19 cellular contexts compared by ENCODE assay signal in the genomic region with DNA sequence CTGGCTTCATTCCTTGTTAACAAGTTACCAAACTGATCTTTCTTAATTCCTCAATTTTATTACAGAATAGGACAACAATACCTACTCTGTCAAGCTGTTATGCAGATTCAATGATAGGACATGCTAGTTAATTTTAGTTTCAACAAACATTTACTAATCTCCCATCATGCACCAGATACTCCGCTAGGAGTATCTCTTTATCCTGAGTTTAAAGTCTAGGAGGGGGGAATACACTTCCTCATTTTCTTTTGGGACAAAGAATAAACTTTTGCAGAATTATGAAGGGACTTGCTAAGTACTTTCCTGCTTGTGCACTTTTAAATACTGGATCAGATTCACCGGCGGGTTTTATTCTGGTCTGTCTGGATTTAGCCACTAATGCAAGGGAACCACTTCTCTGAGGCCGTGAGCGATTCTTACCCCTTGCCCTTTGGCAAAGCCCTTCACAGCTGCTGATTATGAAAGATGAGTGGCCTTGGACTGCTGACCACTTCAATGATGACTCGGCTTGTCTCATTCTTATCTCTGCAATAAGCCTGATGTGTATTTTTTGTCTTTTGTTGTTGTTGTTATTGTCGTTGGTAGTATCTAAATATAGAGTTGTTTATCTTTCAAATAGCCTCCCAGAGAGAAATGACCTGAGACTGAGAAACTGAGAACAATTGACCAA.
"Had no signal": no experiment of that assay in that cellular context is flagged by ENCODE, and none has a peak within 500 bp of the region (broad histone marks: within the 10 kb centered on the region; RNA-seq: fewer than 3 reads in every experiment).

No MANE protein-coding gene starts in this region.

- H3K4me3 Mint-ChIP-seq: activated naive CD8-positive, alpha-beta T cell treated with anti-CD3 and anti-CD28 coated beads for 36 hours; activated T-helper 1 cell treated with anti-CD3 and anti-CD28 coated beads, Interleukin-12 subunit alpha, Interleukin-12 subunit beta, Interleukin-2, Interleukin-4 antibody, amounts not matched to agents 30 ng/mL and 10 ng/mL and 1 ng/mL, durations not matched to agents 14 hours and 24 hours and 36 hours; dendritic cell treated with granulocyte-macrophage colony-stimulating factor and Interleukin-4, amounts not matched to agents 40 ng/mL and 50 ng/mL, for 4 days; natural killer cell treated with Interleukin-12 subunit alpha and Interleukin-12 subunit beta and Interleukin-15 and Interleukin-18, amount 100 ng/mL, for 72 hours; stimulated activated naive CD8-positive, alpha-beta T cell treated with anti-CD3 and anti-CD28 coated beads, Interleukin-15, amount 100 ng/mL, for 72 hours had no signal

- H3K27ac ChIP-seq: ascending aorta, gastroesophageal sphincter, heart right ventricle, left lung, right atrium auricular region, testis, upper lobe of right lung had no signal

- H3K4me1 Mint-ChIP-seq: activated naive CD8-positive, alpha-beta T cell treated with anti-CD3 and anti-CD28 coated beads for 36 hours; stimulated activated naive CD8-positive, alpha-beta T cell treated with anti-CD3 and anti-CD28 coated beads, Interleukin-15, amount 100 ng/mL, for 72 hours had no signal

- H3K36me3 ChIP-seq: ascending aorta, gastroesophageal sphincter, heart right ventricle, left lung, right atrium auricular region, spleen, upper lobe of right lung had no signal

- H3K4me1 ChIP-seq: ascending aorta, gastroesophageal sphincter, left lung, testis, upper lobe of right lung had no signal

- H3K9me3 Mint-ChIP-seq: activated naive CD8-positive, alpha-beta T cell treated with anti-CD3 and anti-CD28 coated beads for 36 hours; activated T-helper 1 cell treated with anti-CD3 and anti-CD28 coated beads, Interleukin-12 subunit alpha, Interleukin-12 subunit beta, Interleukin-2, Interleukin-4 antibody, amounts not matched to agents 30 ng/mL and 10 ng/mL and 1 ng/mL, durations not matched to agents 14 hours and 24 hours and 36 hours; dendritic cell treated with granulocyte-macrophage colony-stimulating factor and Interleukin-4, amounts not matched to agents 40 ng/mL and 50 ng/mL, for 4 days; natural killer cell treated with Interleukin-12 subunit alpha and Interleukin-12 subunit beta and Interleukin-15 and Interleukin-18, amount 100 ng/mL, for 72 hours; stimulated activated naive CD8-positive, alpha-beta T cell treated with anti-CD3 and anti-CD28 coated beads, Interleukin-15, amount 100 ng/mL, for 72 hours had no signal

- DNase-seq: activated CD4-positive, alpha-beta T cell treated with anti-CD3 and anti-CD28 coated beads, Interleukin-2, amount 50 U/mL, for 1 hour; activated naive CD8-positive, alpha-beta T cell treated with anti-CD3 and anti-CD28 coated beads for 36 hours; effector memory CD4-positive, alpha-beta T cell; heart right ventricle; left lung; mesenchymal stem cell; posterior cingulate gyrus; spleen; stimulated activated naive CD8-positive, alpha-beta T cell treated with anti-CD3 and anti-CD28 coated beads, Interleukin-15, amount 100 ng/mL, for 72 hours; SW 1271; testis; upper lobe of right lung had no signal

- H3K27ac Mint-ChIP-seq: activated naive CD8-positive, alpha-beta T cell treated with anti-CD3 and anti-CD28 coated beads for 36 hours; activated T-helper 1 cell treated with anti-CD3 and anti-CD28 coated beads, Interleukin-12 subunit alpha, Interleukin-12 subunit beta, Interleukin-2, Interleukin-4 antibody, amounts not matched to agents 30 ng/mL and 10 ng/mL and 1 ng/mL, durations not matched to agents 14 hours and 24 hours and 36 hours; dendritic cell treated with granulocyte-macrophage colony-stimulating factor and Interleukin-4, amounts not matched to agents 40 ng/mL and 50 ng/mL, for 4 days; natural killer cell treated with Interleukin-12 subunit alpha and Interleukin-12 subunit beta and Interleukin-15 and Interleukin-18, amount 100 ng/mL, for 72 hours; stimulated activated naive CD8-positive, alpha-beta T cell treated with anti-CD3 and anti-CD28 coated beads, Interleukin-15, amount 100 ng/mL, for 72 hours had no signal

- H3K36me3 Mint-ChIP-seq: activated naive CD8-positive, alpha-beta T cell treated with anti-CD3 and anti-CD28 coated beads for 36 hours; natural killer cell treated with Interleukin-12 subunit alpha and Interleukin-12 subunit beta and Interleukin-15 and Interleukin-18, amount 100 ng/mL, for 72 hours had no signal

- ATAC-seq: activated CD4-positive, CD25-positive, alpha-beta regulatory T cell treated with anti-CD3 and anti-CD28 coated beads, Interleukin-2, amount 50 U/mL, for 24 hours; gastroesophageal sphincter; heart right ventricle; left lung; natural killer cell treated with Interleukin-12 subunit alpha and Interleukin-12 subunit beta and Interleukin-15 and Interleukin-18, amount 100 ng/mL, for 72 hours; stimulated activated naive CD8-positive, alpha-beta T cell treated with anti-CD3 and anti-CD28 coated beads, Interleukin-15, amount 100 ng/mL, for 72 hours; upper lobe of right lung had no signal

- H3K4me3 ChIP-seq: ascending aorta, gastroesophageal sphincter, heart right ventricle, left lung, right atrium auricular region, spleen, testis, upper lobe of right lung had no signal

- H3K27me3 ChIP-seq: ascending aorta, gastroesophageal sphincter, heart right ventricle, left lung, right atrium auricular region, spleen, testis, upper lobe of right lung had no signal

- H3K9me3 ChIP-seq: ascending aorta, gastroesophageal sphincter, heart right ventricle, left lung, right atrium auricular region, spleen, testis, upper lobe of right lung had no signal

- H3K27me3 Mint-ChIP-seq: dendritic cell treated with granulocyte-macrophage colony-stimulating factor and Interleukin-4, amounts not matched to agents 40 ng/mL and 50 ng/mL, for 4 days had no signal
